ENCODE assay signal across 8 cellular contexts in genomic region chr20:56630086-56630493, GRCh38. TPM values are rescaled to one million over a fixed set of nuclear protein-coding genes. Genes with fewer than 3 reads are reported as not detected.
DNase-seq lines count a peak whose midpoint lies in the region; ATAC-seq and TF ChIP-seq lines count a peak whose summit lies in the region.

No MANE protein-coding gene starts in this region.

- TF ChIP-seq EP300 in suprapubic skin (IDR thresholded peaks at IDR 0.05) = no peak

- H3K9me3 ChIP-seq in iPS-20b (ENCODE audit: insufficient read depth, low read depth, low read length) = no peaks in the 10 kb centered on the region
- H3K9me3 ChIP-seq in suprapubic skin = no peaks in the 10 kb centered on the region

- H3K4me1 ChIP-seq in iPS-20b (ENCODE audit: insufficient read depth, low read length) = peaks cover 22% of the 10 kb centered on the region; the same call in 1 of the 2 replicates
- peaks cover 70% of the 10 kb centered on the region for H3K4me1 ChIP-seq in suprapubic skin

- TF ChIP-seq POLR2A in suprapubic skin (IDR thresholded peaks at IDR 0.05) = no peak

- TF ChIP-seq CTCF in LNCaP clone FGC (IDR thresholded peaks at IDR 0.05; ENCODE audit: control insufficient read depth, extremely low read depth, insufficient read depth) = peak; percentile 65
- TF ChIP-seq CTCF in astrocyte of the cerebellum (IDR thresholded peaks at IDR 0.05; ENCODE audit: low read depth, low read length, missing control alignments) = peak; percentile 87
- peak; percentile 14 to 75 for TF ChIP-seq CTCF in suprapubic skin (IDR thresholded peaks at IDR 0.05)

- WGBS in suprapubic skin = 0% methylated on average over 20 of the region's 38 CpGs

- ATAC-seq in HG03280 (IDR thresholded peaks at IDR 0.05; ENCODE audit: unreplicated experiment) (no peak), GM19035 (IDR thresholded peaks at IDR 0.05; ENCODE audit: unreplicated experiment) (no peak), GM18909 (IDR thresholded peaks at IDR 0.05; ENCODE audit: poor library complexity, unreplicated experiment) (no peak)

- DNase-seq in Daoy (ENCODE audit: low read depth) (peak; percentile 86), LNCaP clone FGC (ENCODE audit: low read depth) (peak; percentile 90), astrocyte of the cerebellum (ENCODE audit: low read depth) (peak; percentile 68), suprapubic skin (ENCODE audit: low spot score in 2 of 2) (peak in 1 of 2 donors; percentile 86)

- in situ Hi-C loops in astrocyte of the cerebellum (cut with HindIII; ENCODE audit: low sequenced_read_pairs) = no loop called here

- H3K27ac ChIP-seq in iPS-20b (ENCODE audit: low read length) (no peak overlapping the region), suprapubic skin (peak overlapping the region; percentile 95)

- H3K27me3 ChIP-seq in iPS-20b (ENCODE audit: insufficient read depth, low read length) = peaks cover 99% of the 10 kb centered on the region
- peaks cover 65% of the 10 kb centered on the region for H3K27me3 ChIP-seq in suprapubic skin

- H3K4me3 ChIP-seq in LNCaP clone FGC (ENCODE audit: low read depth, low read length) (peak overlapping the region; percentile 98), astrocyte of the cerebellum (ENCODE audit: low read depth, low read length) (peak overlapping the region; percentile 83), iPS-20b (ENCODE audit: low read length) (peak overlapping the region; percentile 88), suprapubic skin (peak overlapping the region; percentile 88)

- H3K36me3 ChIP-seq in iPS-20b (ENCODE audit: insufficient read depth, low read depth, low read length) (peaks cover 12% of the 10 kb centered on the region; the same call in 1 of the 2 replicates), suprapubic skin (no peaks in the 10 kb centered on the region)

- H3K9ac ChIP-seq in iPS-20b (ENCODE audit: low read depth, low read length) = peak overlapping the region; percentile 74; the same call in 1 of the 2 replicates

RNA-seq across cellular contexts. Expression of gene TFAP2C, which starts 1.0 kb away (rescaled TPM):
- total RNA-seq in Daoy (2014; rRNA removed; shearing (Covaris generic)) = 4.5 and 7.7 TPM in 2 replicates
- 100 to 1,000 TPM in 1 of 4 donors, 10 to 100 TPM in 3; 79.0 to 100 (median 88.6) TPM for total RNA-seq in suprapubic skin
